Comparison of ENCODE assay signal across 19 cellular contexts in genomic region chr15:92650256-92650655, GRCh38. TPM values are rescaled to one million over a fixed set of nuclear protein-coding genes. Genes with fewer than 3 reads are reported as not detected.
A peak's percentile ranks its signal among the peaks of the same experiment; 100 is the strongest.
DNase-seq lines count a peak whose midpoint lies in the region; TF ChIP-seq lines count a peak whose summit lies in the region.
"Had no signal": no experiment of that assay in that cellular context is flagged by ENCODE, and none has a peak within 500 bp of the region (broad histone marks: within the 10 kb centered on the region; RNA-seq: fewer than 3 reads in every experiment).

No MANE protein-coding gene starts in this region.

- peaks cover 37% of the 10 kb centered on the region for H3K4me1 ChIP-seq in endodermal cell (ENCODE audit: control insufficient read depth, insufficient read depth, low read length)

- no peak overlapping the region for H3K27ac ChIP-seq in endodermal cell (ENCODE audit: low read depth, low read length)

- peaks cover 46% of the 10 kb centered on the region for H3K36me3 Mint-ChIP-seq in endodermal cell (ENCODE audit: low read depth)
- H3K36me3 Mint-ChIP-seq: activated naive CD8-positive, alpha-beta T cell treated with anti-CD3 and anti-CD28 coated beads, Interleukin-2, amount 10 ng/mL, durations not matched to agents 7 days and 5 days; type B pancreatic cell had no signal

- H3K9ac ChIP-seq in endodermal cell (ENCODE audit: extremely low read depth, low read length, poor library complexity, severe bottlenecking), result no peak overlapping the region

- no peaks in the 10 kb centered on the region for H3K9me3 Mint-ChIP-seq in endodermal cell
- H3K9me3 Mint-ChIP-seq: CD4-positive, alpha-beta T cell had no signal

- TF ChIP-seq CTCF in endodermal cell (conservative IDR thresholded peaks at IDR 0.05), result no peak

- peaks cover 29% of the 10 kb centered on the region for H3K36me3 ChIP-seq in endodermal cell (ENCODE audit: control insufficient read depth, insufficient read depth, low read length)

- H3K27me3 ChIP-seq in endodermal cell (ENCODE audit: control insufficient read depth, insufficient read depth, low read length, poor library complexity, severe bottlenecking), result no peaks in the 10 kb centered on the region

- peak overlapping the region; percentile 87 for H3K27ac Mint-ChIP-seq in endodermal cell
- H3K27ac Mint-ChIP-seq: activated naive CD8-positive, alpha-beta T cell treated with anti-CD3 and anti-CD28 coated beads, Interleukin-2, amount 10 ng/mL, durations not matched to agents 7 days and 5 days; CD4-positive, alpha-beta T cell; type B pancreatic cell had no signal

- H3K4me1 Mint-ChIP-seq in endodermal cell, result peaks cover 75% of the 10 kb centered on the region
- H3K4me1 Mint-ChIP-seq: activated naive CD8-positive, alpha-beta T cell treated with anti-CD3 and anti-CD28 coated beads, Interleukin-2, amount 10 ng/mL, durations not matched to agents 7 days and 5 days had no signal

- no peaks in the 10 kb centered on the region for H3K27me3 Mint-ChIP-seq in endodermal cell (ENCODE audit: insufficient read depth)

- H3K9me3 ChIP-seq in endodermal cell (ENCODE audit: control insufficient read depth, low read length), result peaks cover 9% of the 10 kb centered on the region

- peak overlapping the region; percentile 17 for H3K4me3 Mint-ChIP-seq in endodermal cell
- H3K4me3 Mint-ChIP-seq: activated naive CD8-positive, alpha-beta T cell treated with anti-CD3 and anti-CD28 coated beads, Interleukin-2, amount 10 ng/mL, durations not matched to agents 7 days and 5 days; CD4-positive, alpha-beta T cell; type B pancreatic cell had no signal

- DNase-seq in NCI-H2107 treated with DMSO at 0.1 percent for 48 hours (lab: John Stamatoyannopoulos, UW; ENCODE audit: unreplicated experiment) (peak; percentile 33), NCI-H2107 (lab: John Stamatoyannopoulos, UW) (no peak), NCI-H82 treated with DMSO at 0.1 percent for 48 hours (lab: John Stamatoyannopoulos, UW; ENCODE audit: unreplicated experiment) (peak; percentile 93), endodermal cell (peak; percentile 47), superior temporal gyrus (ENCODE audit: extremely low spot score) (peak; percentile 45), putamen (ENCODE audit: low spot score) (no peak), G401 (ENCODE audit: low spot score) (no peak), cerebellar cortex (ENCODE audit: low spot score) (no peak)
- DNase-seq: 8988T; activated CD4-positive, CD25-positive, alpha-beta regulatory T cell treated with anti-CD3 and anti-CD28 coated beads, Interleukin-2, amount 50 U/mL, for 72 hours; activated naive CD8-positive, alpha-beta T cell treated with anti-CD3 and anti-CD28 coated beads, Interleukin-2, amount 10 ng/mL, durations not matched to agents 7 days and 5 days; CD4-positive, alpha-beta T cell; erythroblast; GF-D8; hippocampal formation; left cardiac atrium; retina; T-helper 1 cell had no signal

- 89 to 91% methylated on average over 6 to 9 of the region's 9 CpGs for WGBS in endodermal cell (ENCODE audit: insufficient coverage in 1 of 2, insufficient read length in 1 of 2), 2 experiments

- peak overlapping the region; percentile 79 for H3K4me3 ChIP-seq in endodermal cell (ENCODE audit: low read length)

- in situ Hi-C loops in G401 (cut with HindIII; ENCODE audit: low sequenced_read_pairs), result no loop called here

RNA-seq across cellular contexts. Expression of gene FAM174B, which starts 5.3 kb away (rescaled TPM):
- total RNA-seq in endodermal cell, result 100 to 1,000 TPM in 1 of 2 donors, 10 to 100 TPM in 1; 66.0 to 105 TPM
- polyA plus RNA-seq in endodermal cell (2013, experiment 1 of 2), result 22.2 TPM
- polyA plus RNA-seq in endodermal cell (2013, experiment 2 of 2), result 27.3 TPM
- total RNA-seq in G401 (2014; rRNA removed; shearing (Covaris generic)), result 2.8 and 10.0 TPM in 2 replicates

Comparison
In these comparisons a context has a peak if more than half of its experiments do, and no peak if none do; other contexts are left out.
1. DNase-seq: peak in NCI-H2107 treated with DMSO at 0.1 percent for 48 hours (single experiment), NCI-H82 treated with DMSO at 0.1 percent for 48 hours (single experiment), endodermal cell (single experiment) and superior temporal gyrus (single experiment); none in NCI-H2107 (single experiment), putamen (single experiment), G401 (single experiment) and cerebellar cortex (single experiment).